ENCODE assay signal across 1 cellular context in genomic region chr19:19027228-19027627, GRCh38.
TF ChIP-seq lines count a peak whose summit lies in the region.

No MANE protein-coding gene starts in this region.

TF ChIP-seq in K562, 482 proteins besides CTCF, POLR2A, EP300 and RAD21:
- TF ChIP-seq PYGO2 (tag; IDR thresholded peaks at IDR 0.05) (no peak), ZNF639 (CRISPR knock-in tag; conservative IDR thresholded peaks at IDR 0.05 in 1 of 2, IDR thresholded peaks at IDR 0.05 in 1 of 2) (no peak), MTA2 (IDR thresholded peaks at IDR 0.05; ENCODE audit: low read depth) (no peak), PRDM10 (IDR thresholded peaks at IDR 0.05; ENCODE audit: partially characterized antibody) (no peak), ZFP36 (IDR thresholded peaks at IDR 0.05; ENCODE audit: low read depth, low read length, partially characterized antibody) (no peak), ZNF644 (tag; IDR thresholded peaks at IDR 0.05; ENCODE audit: low read depth) (no peak), NR2C1 (IDR thresholded peaks at IDR 0.05) (no peak), NR2C1 (tag; IDR thresholded peaks at IDR 0.05) (no peak), SAFB (IDR thresholded peaks at IDR 0.05; ENCODE audit: borderline replicate concordance, low read depth, low read length) (no peak), RBFOX2 (IDR thresholded peaks at IDR 0.05; ENCODE audit: low read depth, low read length) (no peak), ZNF316 (IDR thresholded peaks at IDR 0.05) (peak; percentile 26; the same call in 1 of the 2 replicates), HMGN3 (IDR thresholded peaks at IDR 0.05; ENCODE audit: borderline replicate concordance, extremely low read depth, insufficient read length, low read depth, low read length) (no peak), ZKSCAN1 (IDR thresholded peaks at IDR 0.05; ENCODE audit: low read depth, low read length) (peak; percentile 92), ZNF197 (CRISPR knock-in tag; IDR thresholded peaks at IDR 0.05; ENCODE audit: low read depth) (no peak), MAZ (CRISPR knock-in tag; conservative IDR thresholded peaks at IDR 0.05 in 1 of 2, IDR thresholded peaks at IDR 0.05 in 1 of 2) (no peak)
- TF ChIP-seq, protein P1, sequence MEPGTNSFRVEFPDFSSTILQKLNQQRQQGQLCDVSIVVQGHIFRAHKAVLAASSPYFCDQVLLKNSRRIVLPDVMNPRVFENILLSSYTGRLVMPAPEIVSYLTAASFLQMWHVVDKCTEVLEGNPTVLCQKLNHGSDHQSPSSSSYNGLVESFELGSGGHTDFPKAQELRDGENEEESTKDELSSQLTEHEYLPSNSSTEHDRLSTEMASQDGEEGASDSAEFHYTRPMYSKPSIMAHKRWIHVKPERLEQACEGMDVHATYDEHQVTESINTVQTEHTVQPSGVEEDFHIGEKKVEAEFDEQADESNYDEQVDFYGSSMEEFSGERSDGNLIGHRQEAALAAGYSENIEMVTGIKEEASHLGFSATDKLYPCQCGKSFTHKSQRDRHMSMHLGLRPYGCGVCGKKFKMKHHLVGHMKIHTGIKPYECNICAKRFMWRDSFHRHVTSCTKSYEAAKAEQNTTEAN (CRISPR knock-in tag; IDR thresholded peaks at IDR 0.05) = no peak
- TF ChIP-seq, protein P2, sequence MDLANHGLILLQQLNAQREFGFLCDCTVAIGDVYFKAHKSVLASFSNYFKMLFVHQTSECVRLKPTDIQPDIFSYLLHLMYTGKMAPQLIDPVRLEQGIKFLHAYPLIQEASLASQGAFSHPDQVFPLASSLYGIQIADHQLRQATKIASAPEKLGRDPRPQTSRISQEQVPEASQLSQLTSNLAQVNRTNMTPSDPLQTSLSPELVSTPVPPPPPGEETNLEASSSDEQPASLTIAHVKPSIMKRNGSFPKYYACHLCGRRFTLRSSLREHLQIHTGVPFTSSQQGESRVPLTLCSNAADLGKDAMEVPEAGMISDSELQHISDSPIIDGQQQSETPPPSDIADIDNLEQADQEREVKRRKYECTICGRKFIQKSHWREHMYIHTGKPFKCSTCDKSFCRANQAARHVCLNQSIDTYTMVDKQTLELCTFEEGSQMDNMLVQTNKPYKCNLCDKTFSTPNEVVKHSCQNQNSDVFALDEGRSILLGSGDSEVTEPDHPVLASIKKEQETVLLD (IDR thresholded peaks at IDR 0.05) = no peak
- TF ChIP-seq, protein P3, sequence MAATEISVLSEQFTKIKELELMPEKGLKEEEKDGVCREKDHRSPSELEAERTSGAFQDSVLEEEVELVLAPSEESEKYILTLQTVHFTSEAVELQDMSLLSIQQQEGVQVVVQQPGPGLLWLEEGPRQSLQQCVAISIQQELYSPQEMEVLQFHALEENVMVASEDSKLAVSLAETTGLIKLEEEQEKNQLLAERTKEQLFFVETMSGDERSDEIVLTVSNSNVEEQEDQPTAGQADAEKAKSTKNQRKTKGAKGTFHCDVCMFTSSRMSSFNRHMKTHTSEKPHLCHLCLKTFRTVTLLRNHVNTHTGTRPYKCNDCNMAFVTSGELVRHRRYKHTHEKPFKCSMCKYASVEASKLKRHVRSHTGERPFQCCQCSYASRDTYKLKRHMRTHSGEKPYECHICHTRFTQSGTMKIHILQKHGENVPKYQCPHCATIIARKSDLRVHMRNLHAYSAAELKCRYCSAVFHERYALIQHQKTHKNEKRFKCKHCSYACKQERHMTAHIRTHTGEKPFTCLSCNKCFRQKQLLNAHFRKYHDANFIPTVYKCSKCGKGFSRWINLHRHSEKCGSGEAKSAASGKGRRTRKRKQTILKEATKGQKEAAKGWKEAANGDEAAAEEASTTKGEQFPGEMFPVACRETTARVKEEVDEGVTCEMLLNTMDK (IDR thresholded peaks at IDR 0.05; ENCODE audit: borderline replicate concordance, insufficient read depth, low read depth, low read length, poor library complexity, severe bottlenecking) = no peak
